ENCODE assay signal across 8 cellular contexts in the genomic region with DNA sequence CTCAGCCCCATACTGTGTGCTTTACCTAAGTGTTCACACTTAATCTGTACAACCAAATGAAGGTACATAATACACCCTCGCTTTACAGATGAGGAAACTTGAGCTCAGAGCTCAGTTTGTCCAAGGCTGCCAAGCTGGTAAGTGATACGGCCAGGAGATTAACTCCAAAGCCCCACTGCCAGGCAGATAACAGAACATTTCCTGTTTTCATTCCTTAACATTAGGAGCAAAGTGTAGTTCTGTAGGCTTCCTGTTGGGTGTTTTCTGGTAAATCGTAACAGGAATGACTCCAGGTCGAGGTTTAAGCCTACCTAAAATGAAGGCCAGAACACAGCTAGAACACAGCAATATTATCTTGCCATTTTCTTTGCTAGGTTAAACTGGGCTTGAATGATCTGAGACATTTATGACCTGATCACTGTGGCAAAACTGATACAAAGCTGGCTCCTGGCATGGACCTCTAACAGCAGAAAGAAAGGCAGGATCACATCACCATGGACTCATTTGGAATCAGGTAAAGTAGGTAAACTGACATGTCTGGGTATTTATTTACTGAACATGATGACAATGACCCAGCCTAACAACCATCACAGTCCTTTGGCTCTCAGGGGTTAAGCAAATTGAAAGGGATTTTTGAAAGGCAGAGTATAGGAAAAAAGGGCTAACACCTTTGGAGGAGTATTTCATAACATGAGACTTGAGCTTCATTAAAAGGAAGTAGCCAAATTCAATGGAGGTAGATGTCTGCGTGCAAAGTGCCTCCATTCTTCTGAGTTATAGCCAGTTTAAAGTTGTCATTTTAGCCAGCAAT. TPM values are rescaled to one million over a fixed set of nuclear protein-coding genes. Genes with fewer than 3 reads are reported as not detected.
DNase-seq lines count a peak whose midpoint lies in the region; ATAC-seq and TF ChIP-seq lines count a peak whose summit lies in the region.

No MANE protein-coding gene starts in this region.

- no peaks in the 10 kb centered on the region for H3K9me3 ChIP-seq in MG63
- no peaks in the 10 kb centered on the region for H3K9me3 ChIP-seq in duodenal mucosa (ENCODE audit: control insufficient read depth in 1 of 2, low read length in 2 of 2)
- H3K9me3 ChIP-seq in osteoblast (ENCODE audit: low read depth, low read length): no peaks in the 10 kb centered on the region

- H3K36me3 Mint-ChIP-seq in Calu3 (ENCODE audit: insufficient read depth, unreplicated experiment): peaks cover 74% of the 10 kb centered on the region
- peaks cover 24% of the 10 kb centered on the region for H3K36me3 Mint-ChIP-seq in T-cell
- peaks cover 31% of the 10 kb centered on the region for H3K36me3 Mint-ChIP-seq in nephron progenitor cell (ENCODE audit: low read depth)

- peak overlapping the region; percentile 26 for H3K4me2 ChIP-seq in osteoblast (ENCODE audit: insufficient read depth, low read length)

- H3K4me1 ChIP-seq in duodenal mucosa (ENCODE audit: control insufficient read depth in 1 of 2, insufficient read depth in 2 of 2, low read length in 2 of 2) (peaks cover 28 to 30% of the 10 kb centered on the region in 2 donors), osteoblast (ENCODE audit: insufficient read depth, low read length) (peaks cover 39% of the 10 kb centered on the region)

- intact Hi-C loops in Calu3 (cut with micrococcal nuclease; ENCODE audit: unreplicated experiment): loop anchor here (10.0 kb wide), 1 partner anchor 55 kb away; no protein-coding TSS in a partner anchor

- no peaks in the 10 kb centered on the region for H3K27me3 Mint-ChIP-seq in Calu3 (ENCODE audit: unreplicated experiment)
- H3K27me3 Mint-ChIP-seq in T-cell: no peaks in the 10 kb centered on the region
- H3K27me3 Mint-ChIP-seq in nephron progenitor cell (ENCODE audit: low read depth, poor library complexity): peaks cover 4% of the 10 kb centered on the region

- H3K9me3 Mint-ChIP-seq in Calu3 (ENCODE audit: low read depth, unreplicated experiment) (no peaks in the 10 kb centered on the region), T-cell (no peaks in the 10 kb centered on the region), nephron progenitor cell (no peaks in the 10 kb centered on the region)

- H3K27ac ChIP-seq in duodenal mucosa (ENCODE audit: low read depth, low read length): peak overlapping the region; percentile 64
- H3K27ac ChIP-seq in osteoblast (ENCODE audit: low read depth, low read length): peak overlapping the region; percentile 89

- BruUV-seq in Calu3 (replicated peaks; lab: Mats Ljungman, UMichigan): TSS peak; percentile 1

- CTCF ChIA-PET in Calu3 (lab: Charles Lee) (interaction anchor here (0.5 to 1.6 kb wide), 6 partner anchors 52 to 111 kb away, joined by 3 to 5 read pairs (median 3); no protein-coding TSS in a partner anchor), T-cell (lab: Charles Lee) (interaction anchor here in 1 of 2 donors (1.1 kb wide), 1 partner anchor 13 kb away, joined by 3 read pairs; no protein-coding TSS in a partner anchor)

- DNase-seq in Calu3 (peak; percentile 48), MG63 (peak; percentile 15), osteoblast (ENCODE audit: insufficient read length, low spot score, missing footprints) (no peak), T-cell (no peak), nephron progenitor cell (no peak)

- H3K4me3 ChIP-seq in MG63: no peak overlapping the region
- peak overlapping the region in 1 of 2 donors; percentile 24 for H3K4me3 ChIP-seq in duodenal mucosa (ENCODE audit: low read depth in 1 of 2, low read length in 2 of 2)
- H3K4me3 ChIP-seq in osteoblast (ENCODE audit: insufficient read depth, low read length): no peak overlapping the region

- peak overlapping the region; percentile 93 for H3K27ac Mint-ChIP-seq in Calu3 (ENCODE audit: unreplicated experiment)
- peak overlapping the region in 1 of 2 donors; percentile 61 for H3K27ac Mint-ChIP-seq in T-cell
- H3K27ac Mint-ChIP-seq in nephron progenitor cell: no peak overlapping the region

- no peak overlapping the region for H2AFZ ChIP-seq in osteoblast (ENCODE audit: low read length)

- peaks cover 3% of the 10 kb centered on the region for H4K20me1 ChIP-seq in osteoblast (ENCODE audit: insufficient read depth, low read length)

- H3K27me3 ChIP-seq in MG63 (no peaks in the 10 kb centered on the region), duodenal mucosa (ENCODE audit: control insufficient read depth in 1 of 2, insufficient read depth in 2 of 2, low read length in 2 of 2) (no peaks in the 10 kb centered on the region), osteoblast (ENCODE audit: insufficient read depth, low read length) (no peaks in the 10 kb centered on the region)

- H3K9ac ChIP-seq in duodenal mucosa (ENCODE audit: low read depth in 1 of 2, low read length in 2 of 2): peak overlapping the region; percentile 28 to 33

- H3K4me3 Mint-ChIP-seq in Calu3 (ENCODE audit: low read depth, unreplicated experiment) (peak overlapping the region; percentile 94), T-cell (no peak overlapping the region), nephron progenitor cell (no peak overlapping the region)

- H3K36me3 ChIP-seq in MG63 (peaks cover 41% of the 10 kb centered on the region), duodenal mucosa (ENCODE audit: control insufficient read depth in 1 of 2, insufficient read depth in 2 of 2, low read length in 2 of 2) (peaks cover 0 to 11% of the 10 kb centered on the region in 2 donors), osteoblast (ENCODE audit: insufficient read depth, low read length) (peaks cover 20% of the 10 kb centered on the region)

- TF ChIP-seq CTCF in Calu3 (IDR thresholded peaks at IDR 0.05; ENCODE audit: unreplicated experiment) (no peak), osteoblast (IDR thresholded peaks at IDR 0.05; ENCODE audit: extremely low read depth, low read depth, low read length) (no peak), nephron progenitor cell (IDR thresholded peaks at IDR 0.05) (no peak)

- POLR2A ChIA-PET in T-cell (lab: Charles Lee): interaction anchor here in 1 of 2 donors (0.5 kb wide), 1 partner anchor 21 kb away, joined by 4 read pairs; no protein-coding TSS in a partner anchor

- H3K4me1 Mint-ChIP-seq in Calu3 (ENCODE audit: low read depth, unreplicated experiment) (peaks cover 72% of the 10 kb centered on the region), T-cell (peaks cover 26 to 42% (median 31%) of the 10 kb centered on the region in 3 donors), nephron progenitor cell (peaks cover 55% of the 10 kb centered on the region)

- ATAC-seq in T-cell (replicated peaks in 1 of 4) (no peak), GM18909 (IDR thresholded peaks at IDR 0.05; ENCODE audit: poor library complexity, unreplicated experiment) (no peak), GM21515 (IDR thresholded peaks at IDR 0.05; ENCODE audit: unreplicated experiment) (no peak)

- peaks cover 79% of the 10 kb centered on the region for H3K79me2 ChIP-seq in osteoblast (ENCODE audit: insufficient read depth, low read length)

RNA-seq across cellular contexts. Expression of a gene that starts 3.9 kb away (rescaled TPM):
- 107 and 115 TPM in 2 replicates for total RNA-seq in Calu3 (2022)
- 32.6 and 33.7 TPM in 2 replicates for total RNA-seq in MG63 (2014; rRNA removed; shearing (Covaris generic); ENCODE audit: low replicate concordance)
- total RNA-seq in osteoblast: 34.8 and 54.3 TPM in 2 replicates
- total RNA-seq in T-cell: 100 to 1,000 TPM in 4 of 5 donors, 10 to 100 TPM in 1; 97.0 to 151 (median 126) TPM

Comparison
In these comparisons a context has a peak if more than half of its experiments do, and no peak if none do; other contexts are left out.
1. DNase-seq: peak in Calu3 (single experiment) and MG63 (single experiment); none in osteoblast (single experiment), T-cell (0 of 34) and nephron progenitor cell (single experiment).